Comparison of ENCODE assay signal across 8 cellular contexts in genomic region chr4:61200195-61200990, GRCh38.
DNase-seq lines count a peak whose midpoint lies in the region; ATAC-seq lines count a peak whose summit lies in the region.

ADGRL3 (plus strand) TSS chr4:61200326.

- DNase-seq in DMS 273 treated with DMSO at 0.1 percent for 48 hours (lab: John Stamatoyannopoulos, UW) (peak; percentile 41), NCI-H1930 (lab: John Stamatoyannopoulos, UW) (peak; percentile 48 to 63), cerebellar cortex (ENCODE audit: low spot score) (peak; percentile 52), superior temporal gyrus (ENCODE audit: extremely low spot score) (peak; percentile 65), DMS114 treated with DMSO at 0.1 percent for 48 hours (lab: John Stamatoyannopoulos, UW; ENCODE audit: unreplicated experiment) (no peak)
- DNase-seq in central memory CD4-positive, alpha-beta T cell: no peak

- peak within 1 kb of the TSS; percentile 57 for H3K27ac ChIP-seq in layer of hippocampus (ENCODE audit: low read depth, low read length)

- no peak for ATAC-seq in HG03521 (IDR thresholded peaks at IDR 0.05; ENCODE audit: unreplicated experiment)

- no peaks in the 10 kb centered on the region for H3K27me3 ChIP-seq in layer of hippocampus (ENCODE audit: control insufficient read depth, insufficient read depth, low read length)

Comparison
In these comparisons a context has a peak if more than half of its experiments do, and no peak if none do; other contexts are left out.
1. DNase-seq: peak in DMS 273 treated with DMSO at 0.1 percent for 48 hours (single experiment), NCI-H1930 (2 of 2), cerebellar cortex (single experiment) and superior temporal gyrus (single experiment); none in central memory CD4-positive, alpha-beta T cell (single experiment) and DMS114 treated with DMSO at 0.1 percent for 48 hours (single experiment).